In the genomic region with DNA sequence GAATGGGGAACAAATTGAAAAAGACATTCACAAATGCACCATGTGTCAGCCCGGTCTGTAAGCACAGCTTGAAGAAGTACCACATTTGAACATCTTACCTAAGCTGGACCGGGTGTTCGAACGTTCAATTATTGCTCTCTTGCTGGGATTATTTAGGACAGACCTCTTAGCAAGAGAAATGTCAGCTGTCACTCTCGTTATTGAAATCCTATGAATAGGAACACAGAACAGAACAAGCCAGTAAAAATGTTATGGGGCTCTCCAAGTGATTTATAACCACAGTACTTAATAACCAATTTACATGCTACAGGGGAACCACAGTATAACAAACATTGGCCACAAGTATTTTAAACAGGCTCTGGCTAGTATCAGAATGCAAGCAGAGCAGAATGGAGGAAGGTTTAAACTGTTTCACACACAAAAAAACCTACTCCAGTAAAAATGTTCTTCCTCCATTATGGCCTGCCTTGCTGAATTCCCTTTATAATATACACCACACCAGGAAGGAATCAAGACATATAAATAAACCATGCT, we compare ENCODE assay signal across 27 cellular contexts. TPM values are rescaled to one million over a fixed set of nuclear protein-coding genes. Genes with fewer than 3 reads are reported as not detected.
A peak's percentile ranks its signal among the peaks of the same experiment; 100 is the strongest.
DNase-seq lines count a peak whose midpoint lies in the region; ATAC-seq, FAIRE-seq and TF ChIP-seq lines count a peak whose summit lies in the region.
"Had no signal": no experiment of that assay in that cellular context is flagged by ENCODE, and none has a peak within 500 bp of the region (broad histone marks: within the 10 kb centered on the region; RNA-seq: fewer than 3 reads in every experiment).

No MANE protein-coding gene starts in this region.

- H2AK5ac ChIP-seq in IMR-90 (ENCODE audit: low read depth, low read length): no peak overlapping the region

- no TSS peak for BruUV-seq in IMR-90 (replicated peaks; lab: Mats Ljungman, UMichigan)

- H2AFZ ChIP-seq in IMR-90 (replicated peaks; ENCODE audit: low read length, poor library complexity) (no peak overlapping the region), astrocyte (ENCODE audit: low read depth, low read length) (no peak overlapping the region)

- no peak for TF ChIP-seq CTCF in IMR-90 (conservative IDR thresholded peaks at IDR 0.05; ENCODE audit: low read depth, low read length)
- TF ChIP-seq CTCF in astrocyte (IDR thresholded peaks at IDR 0.05; ENCODE audit: insufficient read depth, low read depth, low read length): no peak
- no peak for TF ChIP-seq CTCF in natural killer cell (IDR thresholded peaks at IDR 0.05)

- no peak overlapping the region for H3K14ac ChIP-seq in IMR-90 (replicated peaks; ENCODE audit: low read depth, low read length)

- no peak overlapping the region for H2BK5ac ChIP-seq in IMR-90 (ENCODE audit: low read depth, low read length, poor library complexity, severe bottlenecking)

- ATAC-seq in IMR-90 (ENCODE audit: low read depth) (peak; percentile 57), natural killer cell (no peak)
- ATAC-seq: activated CD4-positive, alpha-beta T cell treated with anti-CD3 and anti-CD28 coated beads for 36 hours had no signal

- H4K8ac ChIP-seq in IMR-90 (ENCODE audit: low read depth in 2 of 2, low read length in 2 of 2): no peak overlapping the region

- H3K9me3 Mint-ChIP-seq in astrocyte (ENCODE audit: unreplicated experiment) (no peaks in the 10 kb centered on the region), natural killer cell (no peaks in the 10 kb centered on the region)
- H3K9me3 Mint-ChIP-seq: activated T-cell treated with anti-CD3 and anti-CD28 coated beads, Interleukin-2, amount 50 U/mL, for 24 hours; H9; T-helper 1 cell treated with Interleukin-12 subunit alpha and Interleukin-12 subunit beta and Interleukin-4 antibody, amounts not matched to agents 30 μg/mL and 1 μg/mL, for 36 hours; type B pancreatic cell had no signal

- FAIRE-seq in astrocyte (lab: Jason Lieb, UNC) (no peak), GM19239 (lab: Jason Lieb, UNC) (no peak)
- FAIRE-seq: islet of Langerhans had no signal

- no peaks in the 10 kb centered on the region for H3K79me2 ChIP-seq in astrocyte (ENCODE audit: insufficient read depth, low read length)

- H3K27ac Mint-ChIP-seq in astrocyte (ENCODE audit: unreplicated experiment) (no peak overlapping the region), natural killer cell (no peak overlapping the region)
- H3K27ac Mint-ChIP-seq: activated CD4-positive, alpha-beta T cell treated with anti-CD3 and anti-CD28 coated beads for 36 hours; activated T-cell treated with anti-CD3 and anti-CD28 coated beads, Interleukin-2, amount 50 U/mL, for 24 hours; H9; T-helper 1 cell treated with Interleukin-12 subunit alpha and Interleukin-12 subunit beta and Interleukin-4 antibody, amounts not matched to agents 30 μg/mL and 1 μg/mL, for 36 hours; type B pancreatic cell had no signal

- no peak overlapping the region for H2AK9ac ChIP-seq in IMR-90 (replicated peaks; ENCODE audit: low read depth, low read length, poor library complexity)

- dilution Hi-C loops in IMR-90 (cut with HindIII; ENCODE audit: low sequenced_read_pairs, unreplicated experiment): no loop called here

- H3K27me3 Mint-ChIP-seq in astrocyte (ENCODE audit: low read depth, unreplicated experiment) (no peaks in the 10 kb centered on the region), natural killer cell (ENCODE audit: low read depth in 2 of 2) (peaks cover 8 to 16% of the 10 kb centered on the region in 2 donors)
- H3K27me3 Mint-ChIP-seq: type B pancreatic cell had no signal

- H3K4me3 ChIP-seq in IMR-90 (ENCODE audit: insufficient read depth, low read depth, low read length) (no peak overlapping the region), astrocyte (ENCODE audit: insufficient read depth, low read depth, low read length) (no peak overlapping the region)
- H3K4me3 ChIP-seq: adrenal gland, cardiac muscle cell, Peyer's patch had no signal

- CTCF ChIA-PET in IMR-90 (lab: Yijun Ruan, JAX): no interaction called here

- H3K36me3 Mint-ChIP-seq in astrocyte (ENCODE audit: low read depth, unreplicated experiment) (no peaks in the 10 kb centered on the region), natural killer cell (no peaks in the 10 kb centered on the region)
- H3K36me3 Mint-ChIP-seq: type B pancreatic cell had no signal

- no peak overlapping the region for H3K27ac ChIP-seq in IMR-90 (ENCODE audit: insufficient read depth, low read length)
- no peak overlapping the region for H3K27ac ChIP-seq in astrocyte (ENCODE audit: low read depth, low read length)
- H3K27ac ChIP-seq: adrenal gland, cardiac muscle cell, HL-60, Peyer's patch had no signal

- no peak for TF ChIP-seq POLR2A in IMR-90 (IDR thresholded peaks at IDR 0.05; ENCODE audit: low read depth, low read length)

- no peak for TF ChIP-seq RAD21 in IMR-90 (IDR thresholded peaks at IDR 0.05; ENCODE audit: low read length)

- H2BK120ac ChIP-seq in IMR-90 (ENCODE audit: low read depth, low read length): no peak overlapping the region

- H4K5ac ChIP-seq in IMR-90 (ENCODE audit: low read depth, low read length): no peak overlapping the region

- no peak overlapping the region for H2BK15ac ChIP-seq in IMR-90 (ENCODE audit: low read depth, low read length)

- H2BK20ac ChIP-seq in IMR-90 (ENCODE audit: low read depth, low read length): no peak overlapping the region

- WGBS in IMR-90 (ENCODE audit: extremely low coverage in 2 of 2, insufficient read length in 1 of 2), 2 experiments: 74% methylated on average over 3 of the region's 5 CpGs; no CpG with 5 or more reads in 1 of the 2 experiments

- H3K4me2 ChIP-seq in IMR-90 (ENCODE audit: low read depth, low read length) (no peak overlapping the region), astrocyte (ENCODE audit: low read length) (no peak overlapping the region)

- no peaks in the 10 kb centered on the region for H3K9me1 ChIP-seq in IMR-90 (ENCODE audit: insufficient read depth, low read length)

- H3K4ac ChIP-seq in IMR-90 (ENCODE audit: low read depth, low read length): no peak overlapping the region

- no peak overlapping the region for H3K18ac ChIP-seq in IMR-90 (ENCODE audit: low read depth, low read length)

- DNase-seq in NCI-H510A treated with DMSO at 0.1 percent for 48 hours (lab: John Stamatoyannopoulos, UW) (peak; percentile 25), NCI-H510A (lab: John Stamatoyannopoulos, UW) (no peak), IMR-90 (no peak), astrocyte (ENCODE audit: low read depth) (peak; percentile 31), renal cortical epithelial cell (ENCODE audit: low read depth) (peak; percentile 76), NCI-H2081 (lab: John Stamatoyannopoulos, UW) (no peak), GM19239 (ENCODE audit: insufficient read length, low spot score) (no peak), natural killer cell (no peak)
- DNase-seq: 8988T; activated CD4-positive, alpha-beta T cell treated with anti-CD3 and anti-CD28 coated beads for 36 hours; activated naive CD4-positive, alpha-beta T cell treated with Interleukin-2 at 50 U/mL for 16 hours; activated T-cell treated with anti-CD3 and anti-CD28 coated beads, Interleukin-2, amount 50 U/mL, for 24 hours; adrenal gland; AML-193; cortex of kidney; H9; NCI-H1048; NCI-H2029 treated with DMSO at 0.1 percent for 48 hours; NCI-H446; NK-92 treated with Interleukin-12 subunit alpha and Interleukin-12 subunit beta, amount 100 ng/mL, for 24 hours; Peyer's patch; stimulated activated CD8-positive, alpha-beta memory T cell treated with anti-CD3 and anti-CD28 coated beads, Interleukin-4, amount 100 ng/mL, for 48 hours had no signal

- H3K23ac ChIP-seq in IMR-90 (ENCODE audit: low read depth, low read length): no peak overlapping the region

- H3K56ac ChIP-seq in IMR-90 (ENCODE audit: extremely low read depth, insufficient read depth, low read length): no peak overlapping the region

- no peak overlapping the region for H3K4me3 Mint-ChIP-seq in astrocyte (ENCODE audit: unreplicated experiment)
- H3K4me3 Mint-ChIP-seq in natural killer cell: no peak overlapping the region
- H3K4me3 Mint-ChIP-seq: activated CD4-positive, alpha-beta T cell treated with anti-CD3 and anti-CD28 coated beads for 36 hours; activated T-cell treated with anti-CD3 and anti-CD28 coated beads, Interleukin-2, amount 50 U/mL, for 24 hours; H9; T-helper 1 cell treated with Interleukin-12 subunit alpha and Interleukin-12 subunit beta and Interleukin-4 antibody, amounts not matched to agents 30 μg/mL and 1 μg/mL, for 36 hours; type B pancreatic cell had no signal

- POLR2A ChIA-PET in IMR-90 (lab: Charles Lee; ENCODE audit: unreplicated experiment): no interaction called here

- no peaks in the 10 kb centered on the region for H3K36me3 ChIP-seq in IMR-90 (ENCODE audit: control insufficient read depth, insufficient read depth, low read length)
- no peaks in the 10 kb centered on the region for H3K36me3 ChIP-seq in astrocyte (ENCODE audit: insufficient read depth, low read length)
- H3K36me3 ChIP-seq: adrenal gland, cardiac muscle cell, Peyer's patch had no signal

- intact Hi-C loops in IMR-90 (cut with micrococcal nuclease) (no loop called here), natural killer cell (cut with micrococcal nuclease) (no loop called here)

- no peaks in the 10 kb centered on the region for H4K20me1 ChIP-seq in IMR-90 (ENCODE audit: insufficient read depth, low read length)
- no peaks in the 10 kb centered on the region for H4K20me1 ChIP-seq in astrocyte (ENCODE audit: insufficient read depth, low read length)

- no peaks in the 10 kb centered on the region for H3K9me3 ChIP-seq in IMR-90 (ENCODE audit: control insufficient read depth, insufficient read depth, low read length)
- H3K9me3 ChIP-seq in astrocyte (ENCODE audit: insufficient read depth, low read depth, low read length): no peaks in the 10 kb centered on the region
- H3K9me3 ChIP-seq: adrenal gland, Peyer's patch had no signal

- H3K4me1 ChIP-seq in IMR-90 (ENCODE audit: control insufficient read depth, insufficient read depth, low read length): no peaks in the 10 kb centered on the region
- H3K4me1 ChIP-seq in astrocyte (ENCODE audit: insufficient read depth, low read length): no peaks in the 10 kb centered on the region
- H3K4me1 ChIP-seq: adrenal gland, Peyer's patch had no signal

- in situ Hi-C loops in IMR-90 (cut with MboI; ENCODE audit: low sequenced_read_pairs): no loop called here

- no peak overlapping the region for H3K9ac ChIP-seq in IMR-90 (ENCODE audit: low read depth, low read length)
- H3K9ac ChIP-seq in astrocyte (ENCODE audit: low read length): no peak overlapping the region

- H3K27me3 ChIP-seq in IMR-90 (ENCODE audit: control insufficient read depth, insufficient read depth, low read length): no peaks in the 10 kb centered on the region
- no peaks in the 10 kb centered on the region for H3K27me3 ChIP-seq in astrocyte (ENCODE audit: insufficient read depth, low read length)
- H3K27me3 ChIP-seq: adrenal gland, cardiac muscle cell, Peyer's patch had no signal

- H3K4me1 Mint-ChIP-seq in astrocyte (ENCODE audit: low read depth, unreplicated experiment): peaks cover 5% of the 10 kb centered on the region
- H3K4me1 Mint-ChIP-seq in natural killer cell: no peaks in the 10 kb centered on the region
- H3K4me1 Mint-ChIP-seq: activated CD4-positive, alpha-beta T cell treated with anti-CD3 and anti-CD28 coated beads for 36 hours had no signal

- no peak overlapping the region for H4K91ac ChIP-seq in IMR-90 (ENCODE audit: insufficient read depth, low read depth, low read length)

- no peaks in the 10 kb centered on the region for H3K79me1 ChIP-seq in IMR-90 (ENCODE audit: low read depth in 1 of 2, low read length in 2 of 2)

RNA-seq across cellular contexts. Expression of gene ARL5A, which starts 32.5 kb away (rescaled TPM):
- total RNA-seq in IMR-90 (2012; rRNA removed) (45.5 and 89.2 TPM in 2 replicates), astrocyte (65.6 and 69.7 TPM in 2 replicates), renal cortical epithelial cell (85.4 and 97.2 TPM in 2 replicates), natural killer cell (10 to 100 TPM; 39.9 to 58.0 (median 56.5) TPM)
- polyA plus RNA-seq in IMR-90 (2012; rRNA removed): 16.6 and 22.3 TPM in 2 replicates
- 2.4 and 3.9 TPM in 2 replicates for polyA plus RNA-seq in IMR-90 (2012; cell fraction: cytosol; rRNA removed)
- polyA plus RNA-seq in IMR-90 (2012; cell fraction: nucleus; rRNA removed; ENCODE audit: low replicate concordance): 1.4 and 5.8 TPM in 2 replicates

Comparison
In these comparisons a context has a peak if more than half of its experiments do, and no peak if none do; other contexts are left out.
1. DNase-seq: peak in NCI-H510A treated with DMSO at 0.1 percent for 48 hours (single experiment), astrocyte (single experiment) and renal cortical epithelial cell (single experiment); none in NCI-H510A (single experiment), IMR-90 (single experiment), NCI-H2081 (0 of 2), GM19239 (single experiment) and natural killer cell (single experiment).